ENCODE assay signal across 4 cellular contexts in the genomic region with DNA sequence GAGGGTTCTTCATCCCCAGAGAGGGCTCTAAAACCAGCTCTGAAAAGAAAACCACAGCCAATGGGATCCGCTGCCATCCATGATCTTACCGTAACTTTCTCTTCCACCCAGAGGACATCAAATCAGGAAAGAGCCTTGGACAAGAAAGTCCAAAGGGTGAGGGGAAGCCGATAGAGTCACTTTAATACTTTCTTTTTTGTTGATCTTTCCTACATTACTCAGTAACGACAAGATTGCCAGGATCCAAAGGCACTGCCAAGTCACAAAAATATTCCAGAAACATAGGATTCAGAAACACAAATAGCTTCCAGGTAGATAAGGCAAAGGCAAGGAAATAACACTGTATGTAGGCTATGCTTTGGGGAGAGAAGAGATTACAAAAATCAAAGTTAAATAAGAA. TPM values are rescaled to one million over a fixed set of nuclear protein-coding genes. Genes with fewer than 3 reads are reported as not detected.
"Had no signal": no experiment of that assay in that cellular context is flagged by ENCODE, and none has a peak within 500 bp of the region (broad histone marks: within the 10 kb centered on the region; RNA-seq: fewer than 3 reads in every experiment).

No MANE protein-coding gene starts in this region.

RNA-seq across cellular contexts. Expression of a gene that starts 17.0 kb away (rescaled TPM):
- total RNA-seq: LHCN-M2, M059J, MCF 10A, NCI-H460 had no signal
